Comparison of ENCODE assay signal across 8 cellular contexts in genomic region chr5:21919417-21920022, GRCh38.
DNase-seq lines count a peak whose midpoint lies in the region; ATAC-seq, FAIRE-seq and TF ChIP-seq lines count a peak whose summit lies in the region.

No MANE protein-coding gene starts in this region.

- TF ChIP-seq RAD21 in A549 (conservative IDR thresholded peaks at IDR 0.05 in 1 of 2, IDR thresholded peaks at IDR 0.05 in 1 of 2) (peak; percentile 53 to 64; a peak in 4 of 5 replicates), SK-N-SH (IDR thresholded peaks at IDR 0.05; ENCODE audit: low read length) (peak; percentile 69)

- no peaks in the 10 kb centered on the region for H4K20me1 ChIP-seq in MM.1S (ENCODE audit: insufficient read depth, low read length)
- no peaks in the 10 kb centered on the region for H4K20me1 ChIP-seq in SK-N-SH (ENCODE audit: insufficient read depth)

- no peaks in the 10 kb centered on the region for H3K4me1 ChIP-seq in A549
- no peaks in the 10 kb centered on the region for H3K4me1 ChIP-seq in MM.1S (ENCODE audit: low read length)
- H3K4me1 ChIP-seq in SK-N-SH (ENCODE audit: control insufficient read depth in 1 of 2, insufficient read depth in 2 of 2, low read depth in 1 of 2, low read length in 1 of 2) = no peaks in the 10 kb centered on the region
- H3K4me1 ChIP-seq in spleen = no peaks in the 10 kb centered on the region

- no peaks in the 10 kb centered on the region for H3K9me2 ChIP-seq in MM.1S (replicated peaks; ENCODE audit: insufficient read depth, low read length)
- no peaks in the 10 kb centered on the region for H3K9me2 ChIP-seq in SK-N-SH

- 2% methylated on average over 8 of the region's 8 CpGs for WGBS in A549 (ENCODE audit: missing lambda C conversion rate)
- WGBS in SK-N-SH (ENCODE audit: low lambda C conversion rate) = 9% methylated on average over 8 of the region's 8 CpGs
- WGBS in spleen, 5 donors = 17 to 24% (median 22%) methylated on average over 8 of the region's 8 CpGs

- H3K4me2 ChIP-seq in A549 = no peak overlapping the region
- H3K4me2 ChIP-seq in MM.1S (ENCODE audit: low read depth, low read length) = no peak overlapping the region
- no peak overlapping the region for H3K4me2 ChIP-seq in SK-N-SH

- no peak for FAIRE-seq in A549 (lab: Jason Lieb, UNC)

- DNase-seq in A549 (ENCODE audit: low read depth in 1 of 2, low spot score in 1 of 2) (peak; percentile 24 to 48), MM.1S (peak; percentile 60), SK-N-SH (peak; percentile 30), fibroblast of the conjunctiva (ENCODE audit: low read depth) (peak; percentile 37), spleen (no peak)
- DNase-seq in stimulated activated CD4-positive, alpha-beta T cell treated with anti-CD3 and anti-CD28 coated beads, Interleukin-1b, Interleukin-23, amount 100 ng/mL, for 48 hours = no peak

- no peaks in the 10 kb centered on the region for H3K27me3 ChIP-seq in MM.1S (replicated peaks; ENCODE audit: insufficient read depth, low read length)
- no peaks in the 10 kb centered on the region for H3K27me3 ChIP-seq in SK-N-SH (ENCODE audit: insufficient read depth)
- no peaks in the 10 kb centered on the region for H3K27me3 ChIP-seq in spleen (replicated peaks in 1 of 7)

- no peak overlapping the region for H3K9ac ChIP-seq in MM.1S (ENCODE audit: low read length)
- no peak overlapping the region for H3K9ac ChIP-seq in SK-N-SH

- POLR2A ChIA-PET in A549 (lab: Yijun Ruan, JAX) = no interaction called here
- POLR2A ChIA-PET in SK-N-SH (lab: Yijun Ruan, JAX) = no interaction called here

- intact Hi-C loops in spleen (cut with DNase I; ENCODE audit: low total_unique reads) = no loop called here

- CTCF ChIA-PET in A549 (lab: Yijun Ruan, JAX) (interaction anchor here (0.8 to 1.4 kb wide), 2 partner anchors 9 to 12 kb away, joined by 3 to 5 read pairs; no protein-coding TSS in a partner anchor), SK-N-SH (lab: Yijun Ruan, JAX) (interaction anchor here (0.6 to 1.9 kb wide), 9 partner anchors 9 to 1699 kb away, joined by 3 to 10 read pairs (median 4); no protein-coding TSS in a partner anchor)

- H3F3A ChIP-seq in MM.1S (ENCODE audit: insufficient read depth, low read length) (no peaks in the 10 kb centered on the region), SK-N-SH (replicated peaks; ENCODE audit: insufficient read depth) (no peaks in the 10 kb centered on the region)

- H3K36me3 ChIP-seq in MM.1S (replicated peaks; ENCODE audit: insufficient read depth, low read length) = no peaks in the 10 kb centered on the region
- no peaks in the 10 kb centered on the region for H3K36me3 ChIP-seq in SK-N-SH (replicated peaks in 1 of 2; ENCODE audit: control insufficient read depth in 1 of 2, insufficient read depth in 2 of 2, low read length in 1 of 2)
- no peaks in the 10 kb centered on the region for H3K36me3 ChIP-seq in spleen

- TF ChIP-seq POLR2A in A549 (IDR thresholded peaks at IDR 0.05; ENCODE audit: low read length) (no peak), spleen (IDR thresholded peaks at IDR 0.05) (no peak)

- peak; percentile 55 for TF ChIP-seq CTCF in A549 (IDR thresholded peaks at IDR 0.05)
- TF ChIP-seq CTCF in MM.1S (IDR thresholded peaks at IDR 0.05; ENCODE audit: low read length) = peak; percentile 73
- peak; percentile 80 for TF ChIP-seq CTCF in SK-N-SH (IDR thresholded peaks at IDR 0.05)
- peak in 7 of 11 experiments; percentile 5 to 55 (median 35) for TF ChIP-seq CTCF in spleen (IDR thresholded peaks at IDR 0.05 in 8 of 11, conservative IDR thresholded peaks at IDR 0.05 in 3 of 11)

- no peak for TF ChIP-seq EP300 in A549 (IDR thresholded peaks at IDR 0.05)
- no peak for TF ChIP-seq EP300 in SK-N-SH (IDR thresholded peaks at IDR 0.05; ENCODE audit: borderline replicate concordance in 1 of 2, low read depth in 1 of 2, low read length in 1 of 2)

- no peak overlapping the region for H3K4me3 ChIP-seq in A549
- H3K4me3 ChIP-seq in MM.1S (ENCODE audit: low read length) = no peak overlapping the region
- H3K4me3 ChIP-seq in SK-N-SH (ENCODE audit: low read depth in 2 of 2, low read length in 1 of 2) = no peak overlapping the region; a peak in 1 of 4 replicates
- no peak overlapping the region for H3K4me3 ChIP-seq in spleen

- H3K9me3 ChIP-seq in A549 (no peaks in the 10 kb centered on the region), MM.1S (replicated peaks; ENCODE audit: insufficient read depth, low read length) (no peaks in the 10 kb centered on the region), SK-N-SH (no peaks in the 10 kb centered on the region), spleen (no peaks in the 10 kb centered on the region)

- H3K79me2 ChIP-seq in MM.1S (ENCODE audit: low read length) (no peaks in the 10 kb centered on the region), SK-N-SH (ENCODE audit: insufficient read depth) (no peaks in the 10 kb centered on the region)

- peak; percentile 64 to 78; a peak in 5 of 6 replicates for ATAC-seq in A549
- ATAC-seq in GM18502 (IDR thresholded peaks at IDR 0.05; ENCODE audit: poor library complexity, unreplicated experiment) = peak; percentile 94
- peak; percentile 97 for ATAC-seq in HG02642 (IDR thresholded peaks at IDR 0.05; ENCODE audit: poor library complexity, unreplicated experiment)

- H2AFZ ChIP-seq in MM.1S (ENCODE audit: low read length) = no peak overlapping the region
- no peak overlapping the region for H2AFZ ChIP-seq in SK-N-SH (ENCODE audit: low read depth)

- no peak overlapping the region for H3K27ac ChIP-seq in A549
- H3K27ac ChIP-seq in MM.1S (ENCODE audit: low read length) = no peak overlapping the region
- H3K27ac ChIP-seq in SK-N-SH (ENCODE audit: low read depth in 2 of 2, low read length in 1 of 2) = no peak overlapping the region
- no peak overlapping the region for H3K27ac ChIP-seq in spleen

TF ChIP-seq in A549, 52 proteins besides CTCF, POLR2A, EP300 and RAD21:
- peak; percentile 37; the same call in 2 of the 3 replicates for TF ChIP-seq SMC3 (IDR thresholded peaks at IDR 0.05)
- no peak for TF ChIP-seq RCOR1 (IDR thresholded peaks at IDR 0.05; ENCODE audit: low read depth, low read length)

TF ChIP-seq in SK-N-SH, 30 proteins besides CTCF, POLR2A, EP300 and RAD21:
- TF ChIP-seq TEAD4 (IDR thresholded peaks at IDR 0.05; ENCODE audit: borderline replicate concordance, insufficient read depth) (no peak), SIN3A (IDR thresholded peaks at IDR 0.05; ENCODE audit: borderline replicate concordance, low read depth, low read length) (no peak), MAX (IDR thresholded peaks at IDR 0.05; ENCODE audit: low read depth) (peak; percentile 60; the same call in 1 of the 2 replicates), USF2 (IDR thresholded peaks at IDR 0.05; ENCODE audit: borderline replicate concordance, low read depth, low read length) (no peak), MEF2A (IDR thresholded peaks at IDR 0.05; ENCODE audit: borderline replicate concordance, low read depth) (no peak), SMC3 (IDR thresholded peaks at IDR 0.05; ENCODE audit: low read depth, low read length) (peak; percentile 30)

Comparison
In these comparisons a context has a peak if more than half of its experiments do, and no peak if none do; other contexts are left out.
1. DNase-seq: peak in A549 (2 of 2), MM.1S (single experiment), SK-N-SH (single experiment) and fibroblast of the conjunctiva (single experiment); none in spleen (single experiment) and stimulated activated CD4-positive, alpha-beta T cell treated with anti-CD3 and anti-CD28 coated beads, Interleukin-1b, Interleukin-23, amount 100 ng/mL, for 48 hours (single experiment).
2. Of the 12 proteins assayed by ChIP-seq in both A549 and SK-N-SH: peak only in A549: none; only in SK-N-SH: MAX; in both: CTCF, RAD21 and SMC3; in neither: 8.
3. Peak in every context shown above with its lines, with median percentiles within 50 percentile points of each other: ATAC-seq and CTCF ChIP-seq.